In the genomic region with DNA sequence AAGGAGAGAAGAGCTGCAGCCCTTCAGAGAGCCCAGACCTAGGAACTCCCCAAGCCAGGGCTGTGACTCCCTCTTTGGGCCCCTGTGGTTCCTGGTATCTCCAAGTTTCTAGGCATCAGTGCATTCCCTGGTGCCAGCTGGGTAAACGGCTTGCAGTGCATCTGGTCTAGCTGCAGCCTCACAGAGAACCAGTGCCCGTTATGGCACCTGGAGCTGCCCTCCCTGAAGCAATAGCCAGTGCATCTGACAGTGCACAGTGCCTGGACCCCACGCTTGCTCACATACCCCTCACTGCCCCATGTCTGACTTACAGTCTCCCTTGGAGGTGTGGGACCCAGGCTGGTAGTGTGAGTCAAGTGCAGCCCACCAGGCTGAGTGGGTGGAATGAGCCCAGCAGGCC, we compare ENCODE assay signal across 27 cellular contexts. TPM values are rescaled to one million over a fixed set of nuclear protein-coding genes. Genes with fewer than 3 reads are reported as not detected.
"Had no signal": no experiment of that assay in that cellular context is flagged by ENCODE, and none has a peak within 500 bp of the region (broad histone marks: within the 10 kb centered on the region; RNA-seq: fewer than 3 reads in every experiment).

No MANE protein-coding gene starts in this region.

- H3K27ac ChIP-seq: cardiac muscle cell, SJCRH30, SK-N-MC had no signal

- H3K4me3 ChIP-seq: cardiac muscle cell, SJCRH30, SK-N-MC had no signal

- H3K4me1 ChIP-seq: SJCRH30 had no signal

- H3K27me3 ChIP-seq: cardiac muscle cell, SJCRH30 had no signal

- H3K9me3 ChIP-seq: SJCRH30 had no signal

- DNase-seq: activated CD4-positive, alpha-beta T cell treated with anti-CD3 and anti-CD28 coated beads, Interleukin-2, amount 10 ng/mL, durations not matched to agents 24 days and 14 days; activated CD4-positive, alpha-beta T cell treated with anti-CD3 and anti-CD28 coated beads, Interleukin-2, amount 50 U/mL, for 4 hours; activated CD8-positive, alpha-beta T cell treated with anti-CD3 and anti-CD28 coated beads for 36 hours; activated effector memory CD4-positive, alpha-beta T cell treated with anti-CD3 and anti-CD28 coated beads, Interleukin-2, amount 50 U/mL, for 16 hours; activated naive CD4-positive, alpha-beta T cell; activated naive CD4-positive, alpha-beta T cell treated with anti-CD3 and anti-CD28 coated beads, Interleukin-2, amount 50 U/mL, for 16 hours; activated naive CD8-positive, alpha-beta T cell treated with anti-CD3 and anti-CD28 coated beads for 36 hours; activated T-cell treated with anti-CD3 and anti-CD28 coated beads, Interleukin-2, amount 50 U/mL, for 1 hour; activated T-cell treated with anti-CD3 and anti-CD28 coated beads, Interleukin-2, amount 50 U/mL, for 72 hours; amniotic stem cell; aorta; Karpas-422; NCI-H1105; NCI-H1436; NCI-H1694; NCI-H1930; NCI-H2081 treated with DMSO at 0.1 percent for 48 hours; NCI-H345; NCI-H524 treated with DMSO at 0.1 percent for 48 hours; SHP77; SJCRH30 had no signal

- ATAC-seq: activated CD8-positive, alpha-beta T cell treated with anti-CD3 and anti-CD28 coated beads for 36 hours; activated T-cell treated with anti-CD3 and anti-CD28 coated beads, Interleukin-2, amount 50 U/mL, for 72 hours; activated T-helper 17 cell treated with anti-CD3 and anti-CD28 coated beads, Interleukin-2, amount 50 U/mL, for 72 hours; Panc1 had no signal

- H3K36me3 ChIP-seq: cardiac muscle cell, SJCRH30 had no signal

RNA-seq across cellular contexts. Expression of gene LSAMP, which starts 52.1 kb away (rescaled TPM):
- total RNA-seq: activated CD4-positive, alpha-beta T cell treated with anti-CD3 and anti-CD28 coated beads, Interleukin-2, amount 10 ng/mL, durations not matched to agents 24 days and 14 days; activated CD8-positive, alpha-beta memory T cell treated with anti-CD3 and anti-CD28 coated beads for 36 hours; activated CD8-positive, alpha-beta T cell treated with anti-CD3 and anti-CD28 coated beads for 36 hours; activated naive CD8-positive, alpha-beta T cell treated with anti-CD3 and anti-CD28 coated beads for 36 hours; activated T-cell treated with anti-CD3 and anti-CD28 coated beads, Interleukin-2, amount 50 U/mL, for 72 hours; activated T-helper 17 cell treated with anti-CD3 and anti-CD28 coated beads, Interleukin-2, amount 50 U/mL, for 72 hours; MCF 10A had no signal
